ENCODE assay signal across 20 cellular contexts in genomic region chr2:193303464-193303863, GRCh38.
"Had no signal": no experiment of that assay in that cellular context is flagged by ENCODE, and none has a peak within 500 bp of the region (broad histone marks: within the 10 kb centered on the region; RNA-seq: fewer than 3 reads in every experiment).

No MANE protein-coding gene starts in this region.

- H3K27me3 Mint-ChIP-seq: activated CD4-positive, alpha-beta T cell treated with anti-CD3 and anti-CD28 coated beads, Interleukin-2, amount 10 ng/mL, durations not matched to agents 7 days and 5 days; activated naive CD4-positive, alpha-beta T cell treated with anti-CD3 and anti-CD28 coated beads, Interleukin-2, amount 10 ng/mL, durations not matched to agents 7 days and 5 days; activated naive CD8-positive, alpha-beta T cell treated with anti-CD3 and anti-CD28 coated beads, Interleukin-2, amount 50 U/mL, for 24 hours; activated T-cell treated with anti-CD3 and anti-CD28 coated beads, Interleukin-2, amount 50 U/mL, for 24 hours; stimulated activated memory B cell treated with anti-CD40 and anti-IgM and Interleukin-4, amounts not matched to agents 10 μg/mL and 1 μg/mL and 100 μg/mL, for 72 hours; type B pancreatic cell had no signal

- H3K4me3 ChIP-seq: ascending aorta, esophagus squamous epithelium, heart right ventricle, sigmoid colon, testis had no signal

- H3K27me3 ChIP-seq: ascending aorta, esophagus squamous epithelium, heart right ventricle, sigmoid colon, testis had no signal

- DNase-seq: activated CD4-positive, alpha-beta T cell treated with anti-CD3 and anti-CD28 coated beads, Interleukin-2, amount 10 ng/mL, durations not matched to agents 7 days and 5 days; activated CD8-positive, alpha-beta T cell treated with anti-CD3 and anti-CD28 coated beads, Interleukin-2, amount 10 ng/mL, durations not matched to agents 7 days and 5 days; activated naive CD4-positive, alpha-beta T cell treated with anti-CD3 and anti-CD28 coated beads, Interleukin-2, amount 10 ng/mL, durations not matched to agents 7 days and 5 days; activated naive CD8-positive, alpha-beta T cell treated with anti-CD3 and anti-CD28 coated beads, Interleukin-2, amount 50 U/mL, for 24 hours; activated T-cell treated with anti-CD3 and anti-CD28 coated beads, Interleukin-2, amount 50 U/mL, for 24 hours; dermis blood vessel endothelial cell; effector memory CD4-positive, alpha-beta T cell; esophagus squamous epithelium; heart right ventricle; left ventricle myocardium superior; occipital lobe; posterior cingulate gyrus; sigmoid colon; stimulated activated CD4-positive, alpha-beta T cell treated with anti-CD3 and anti-CD28 coated beads, Interleukin-4, amount 100 ng/mL, for 4 hours; testis had no signal

- H3K9me3 Mint-ChIP-seq: activated CD4-positive, alpha-beta T cell treated with anti-CD3 and anti-CD28 coated beads, Interleukin-2, amount 10 ng/mL, durations not matched to agents 7 days and 5 days; activated naive CD4-positive, alpha-beta T cell treated with anti-CD3 and anti-CD28 coated beads, Interleukin-2, amount 10 ng/mL, durations not matched to agents 7 days and 5 days; activated naive CD8-positive, alpha-beta T cell treated with anti-CD3 and anti-CD28 coated beads, Interleukin-2, amount 50 U/mL, for 24 hours; activated T-cell treated with anti-CD3 and anti-CD28 coated beads, Interleukin-2, amount 50 U/mL, for 24 hours; activated T-helper 2 cell treated with anti-CD3 and anti-CD28 coated beads, Interferon-gamma antibody, Interleukin-2, Interleukin-4, amounts not matched to agents 10 μg/mL and 5 μg/mL and 100 μg/mL, durations not matched to agents 14 hours and 24 hours and 36 hours; stimulated activated memory B cell treated with anti-CD40 and anti-IgM and Interleukin-4, amounts not matched to agents 10 μg/mL and 1 μg/mL and 100 μg/mL, for 72 hours; type B pancreatic cell had no signal

- H3K27ac Mint-ChIP-seq: activated CD4-positive, alpha-beta T cell treated with anti-CD3 and anti-CD28 coated beads, Interleukin-2, amount 10 ng/mL, durations not matched to agents 7 days and 5 days; activated CD8-positive, alpha-beta T cell treated with anti-CD3 and anti-CD28 coated beads, Interleukin-2, amount 10 ng/mL, durations not matched to agents 7 days and 5 days; activated naive CD4-positive, alpha-beta T cell treated with anti-CD3 and anti-CD28 coated beads, Interleukin-2, amount 10 ng/mL, durations not matched to agents 7 days and 5 days; activated naive CD8-positive, alpha-beta T cell treated with anti-CD3 and anti-CD28 coated beads, Interleukin-2, amount 50 U/mL, for 24 hours; activated T-cell treated with anti-CD3 and anti-CD28 coated beads, Interleukin-2, amount 50 U/mL, for 24 hours; activated T-helper 2 cell treated with anti-CD3 and anti-CD28 coated beads, Interferon-gamma antibody, Interleukin-2, Interleukin-4, amounts not matched to agents 10 μg/mL and 5 μg/mL and 100 μg/mL, durations not matched to agents 14 hours and 24 hours and 36 hours; stimulated activated memory B cell treated with anti-CD40 and anti-IgM and Interleukin-4, amounts not matched to agents 10 μg/mL and 1 μg/mL and 100 μg/mL, for 72 hours; type B pancreatic cell had no signal

- H3K36me3 Mint-ChIP-seq: activated naive CD4-positive, alpha-beta T cell treated with anti-CD3 and anti-CD28 coated beads, Interleukin-2, amount 10 ng/mL, durations not matched to agents 7 days and 5 days; stimulated activated memory B cell treated with anti-CD40 and anti-IgM and Interleukin-4, amounts not matched to agents 10 μg/mL and 1 μg/mL and 100 μg/mL, for 72 hours; type B pancreatic cell had no signal

- H3K4me1 Mint-ChIP-seq: activated CD4-positive, alpha-beta T cell treated with anti-CD3 and anti-CD28 coated beads, Interleukin-2, amount 10 ng/mL, durations not matched to agents 7 days and 5 days; activated naive CD4-positive, alpha-beta T cell treated with anti-CD3 and anti-CD28 coated beads, Interleukin-2, amount 10 ng/mL, durations not matched to agents 7 days and 5 days; activated naive CD8-positive, alpha-beta T cell treated with anti-CD3 and anti-CD28 coated beads, Interleukin-2, amount 50 U/mL, for 24 hours; stimulated activated memory B cell treated with anti-CD40 and anti-IgM and Interleukin-4, amounts not matched to agents 10 μg/mL and 1 μg/mL and 100 μg/mL, for 72 hours had no signal

- H3K4me1 ChIP-seq: ascending aorta, esophagus squamous epithelium, heart right ventricle, sigmoid colon, testis had no signal

- H3K36me3 ChIP-seq: ascending aorta, esophagus squamous epithelium, heart right ventricle, sigmoid colon had no signal

- H3K4me3 Mint-ChIP-seq: activated CD4-positive, alpha-beta T cell treated with anti-CD3 and anti-CD28 coated beads, Interleukin-2, amount 10 ng/mL, durations not matched to agents 7 days and 5 days; activated CD8-positive, alpha-beta T cell treated with anti-CD3 and anti-CD28 coated beads, Interleukin-2, amount 10 ng/mL, durations not matched to agents 7 days and 5 days; activated naive CD4-positive, alpha-beta T cell treated with anti-CD3 and anti-CD28 coated beads, Interleukin-2, amount 10 ng/mL, durations not matched to agents 7 days and 5 days; activated naive CD8-positive, alpha-beta T cell treated with anti-CD3 and anti-CD28 coated beads, Interleukin-2, amount 50 U/mL, for 24 hours; activated T-cell treated with anti-CD3 and anti-CD28 coated beads, Interleukin-2, amount 50 U/mL, for 24 hours; stimulated activated memory B cell treated with anti-CD40 and anti-IgM and Interleukin-4, amounts not matched to agents 10 μg/mL and 1 μg/mL and 100 μg/mL, for 72 hours; type B pancreatic cell had no signal

- H3K27ac ChIP-seq: ascending aorta, esophagus squamous epithelium, heart right ventricle, sigmoid colon, testis had no signal

- FAIRE-seq: endothelial cell of umbilical vein had no signal

- H3K9me3 ChIP-seq: ascending aorta, esophagus squamous epithelium, heart right ventricle, sigmoid colon, testis had no signal
